ENCODE assay signal across 24 cellular contexts in the genomic region with DNA sequence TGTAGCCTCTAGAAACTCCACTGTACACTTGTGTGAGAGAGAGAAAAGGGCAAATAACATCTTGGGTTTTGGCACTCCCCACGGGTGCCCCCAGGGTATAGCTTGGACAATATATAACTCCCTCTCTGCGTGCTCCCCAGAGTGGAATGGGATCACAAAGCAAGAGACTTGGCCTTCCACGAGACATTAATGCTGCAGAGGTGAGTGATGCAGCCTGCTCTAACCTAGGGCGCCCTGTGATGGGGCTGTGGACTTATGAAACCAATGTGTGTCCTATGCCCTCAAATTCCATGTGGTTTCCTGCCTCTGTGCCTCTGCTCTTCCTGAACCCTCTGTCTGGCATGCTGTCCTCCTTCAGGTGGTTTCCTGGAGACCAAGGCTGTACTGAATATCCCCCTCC. TPM values are rescaled to one million over a fixed set of nuclear protein-coding genes. Genes with fewer than 3 reads are reported as not detected.
"Had no signal": no experiment of that assay in that cellular context is flagged by ENCODE, and none has a peak within 500 bp of the region (broad histone marks: within the 10 kb centered on the region; RNA-seq: fewer than 3 reads in every experiment).

No MANE protein-coding gene starts in this region.

- H3K9me3 Mint-ChIP-seq: stimulated activated naive CD8-positive, alpha-beta T cell treated with anti-CD3 and anti-CD28 coated beads, Interleukin-15, Interleukin-2, amounts not matched to agents 100 ng/mL and 50 ng/mL, for 24 hours had no signal

- H3K9me3 ChIP-seq: colonic mucosa, lower lobe of right lung had no signal

- H3K4me1 ChIP-seq: colonic mucosa, lower lobe of right lung, right atrium auricular region had no signal

- H3K4me1 Mint-ChIP-seq: mesothelial cell of epicardium had no signal

- H3K4me3 ChIP-seq: colonic mucosa, lower lobe of right lung, right atrium auricular region had no signal

- DNase-seq: activated CD4-positive, alpha-beta T cell treated with anti-CD3 and anti-CD28 coated beads for 1 hour; activated CD4-positive, alpha-beta T cell treated with anti-CD3 and anti-CD28 coated beads, Interleukin-2, amount 50 U/mL, for 48 hours; activated naive CD8-positive, alpha-beta T cell treated with anti-CD3 and anti-CD28 coated beads, Interleukin-2, amount 50 U/mL, for 24 hours; anterior cingulate cortex; brain microvascular endothelial cell; central memory CD4-positive, alpha-beta T cell; colonic mucosa; foreskin melanocyte; glutamatergic neuron; hippocampal formation; lower lobe of right lung; stimulated activated CD4-positive, alpha-beta T cell treated with anti-CD3 and anti-CD28 coated beads, Interleukin-12 subunit alpha, Interleukin-12 subunit beta, amount 100 ng/mL, for 4 hours; stimulated activated CD4-positive, alpha-beta T cell treated with anti-CD3 and anti-CD28 coated beads, Interleukin-1b, Interleukin-23, amount 100 ng/mL, for 48 hours; WERI-Rb-1 had no signal

- H3K27ac ChIP-seq: brain microvascular endothelial cell, colonic mucosa, lower lobe of right lung, right atrium auricular region, WERI-Rb-1 had no signal

- H3K27me3 ChIP-seq: brain microvascular endothelial cell, colonic mucosa, right atrium auricular region had no signal

- H3K27ac Mint-ChIP-seq: activated naive CD8-positive, alpha-beta T cell treated with anti-CD3 and anti-CD28 coated beads, Interleukin-2, amount 50 U/mL, for 24 hours; activated T-helper 1 cell treated with anti-CD3 and anti-CD28 coated beads, Interleukin-12 subunit alpha, Interleukin-12 subunit beta, Interleukin-2, Interleukin-4 antibody, amounts not matched to agents 30 ng/mL and 10 ng/mL and 1 ng/mL, durations not matched to agents 14 hours and 24 hours and 36 hours; stimulated activated naive CD8-positive, alpha-beta T cell treated with anti-CD3 and anti-CD28 coated beads, Interleukin-15, Interleukin-2, amounts not matched to agents 100 ng/mL and 50 ng/mL, for 24 hours; type B pancreatic cell had no signal

- ATAC-seq: activated naive CD8-positive, alpha-beta T cell treated with anti-CD3 and anti-CD28 coated beads, Interleukin-2, amount 50 U/mL, for 24 hours; lower lobe of right lung had no signal

- H3K36me3 ChIP-seq: brain microvascular endothelial cell, colonic mucosa, lower lobe of right lung, right atrium auricular region, WERI-Rb-1 had no signal

- H3K27me3 Mint-ChIP-seq: activated naive CD8-positive, alpha-beta T cell treated with anti-CD3 and anti-CD28 coated beads, Interleukin-2, amount 50 U/mL, for 24 hours; progenitor cell of endocrine pancreas; stimulated activated naive CD8-positive, alpha-beta T cell treated with anti-CD3 and anti-CD28 coated beads, Interleukin-15, Interleukin-2, amounts not matched to agents 100 ng/mL and 50 ng/mL, for 24 hours; type B pancreatic cell had no signal

- H3K4me3 Mint-ChIP-seq: activated naive CD8-positive, alpha-beta T cell treated with anti-CD3 and anti-CD28 coated beads, Interleukin-2, amount 50 U/mL, for 24 hours; activated T-helper 1 cell treated with anti-CD3 and anti-CD28 coated beads, Interleukin-12 subunit alpha, Interleukin-12 subunit beta, Interleukin-2, Interleukin-4 antibody, amounts not matched to agents 30 ng/mL and 10 ng/mL and 1 ng/mL, durations not matched to agents 14 hours and 24 hours and 36 hours; mesothelial cell of epicardium; neural crest cell; stimulated activated naive CD8-positive, alpha-beta T cell treated with anti-CD3 and anti-CD28 coated beads, Interleukin-15, Interleukin-2, amounts not matched to agents 100 ng/mL and 50 ng/mL, for 24 hours; type B pancreatic cell had no signal

- H3K36me3 Mint-ChIP-seq: type B pancreatic cell had no signal

RNA-seq across cellular contexts. Expression of gene FAM9C, which starts 22.0 kb away (rescaled TPM):
- total RNA-seq: colonic mucosa; epithelial cell of proximal tubule; lower lobe of right lung; omental fat pad; progenitor cell of endocrine pancreas; right atrium auricular region; T-helper 2 cell treated with Interferon-gamma antibody and Interleukin-4, amounts not matched to agents 100 ng/mL and 5 ng/mL, for 36 hours had no signal
